ENCODE assay signal across 8 cellular contexts in genomic region chr19:10701955-10702307, GRCh38. TPM values are rescaled to one million over a fixed set of nuclear protein-coding genes. Genes with fewer than 3 reads are reported as not detected.
DNase-seq lines count a peak whose midpoint lies in the region; ATAC-seq, FAIRE-seq and TF ChIP-seq lines count a peak whose summit lies in the region.

No MANE protein-coding gene starts in this region.

- H2BK20ac ChIP-seq in IMR-90 (ENCODE audit: low read depth, low read length) = no peak overlapping the region

- H3K4me1 ChIP-seq in IMR-90 (ENCODE audit: control insufficient read depth, insufficient read depth, low read length) (peaks cover 3% of the 10 kb centered on the region), ovary (ENCODE audit: insufficient read depth) (peaks cover 9% of the 10 kb centered on the region)

- H3K23ac ChIP-seq in IMR-90 (ENCODE audit: low read depth, low read length) = peak overlapping the region; percentile 80

- FAIRE-seq in GM12891 (lab: Jason Lieb, UNC) = peak; percentile 40

- H3K9ac ChIP-seq in IMR-90 (ENCODE audit: low read depth, low read length) = peak overlapping the region; percentile 79

- peak overlapping the region; percentile 73 for H3K14ac ChIP-seq in IMR-90 (replicated peaks; ENCODE audit: low read depth, low read length)

- H3K4ac ChIP-seq in IMR-90 (ENCODE audit: low read depth, low read length) = peak overlapping the region; percentile 61; the same call in 1 of the 2 replicates

- peak overlapping the region; percentile 61 to 90; a peak in 3 of 4 replicates for H4K8ac ChIP-seq in IMR-90 (ENCODE audit: low read depth in 2 of 2, low read length in 2 of 2)

- H4K5ac ChIP-seq in IMR-90 (ENCODE audit: low read depth, low read length) = peak overlapping the region; percentile 4; the same call in 1 of the 2 replicates

- POLR2A ChIA-PET in AG04449 (lab: Yijun Ruan, JAX) (interaction anchor here (0.6 to 1.0 kb wide), 2 partner anchors 10 to 15 kb away, joined by 3 read pairs; no protein-coding TSS in a partner anchor), IMR-90 (lab: Charles Lee; ENCODE audit: unreplicated experiment) (no interaction called here)

- H3K27ac ChIP-seq in IMR-90 (ENCODE audit: insufficient read depth, low read length) (peak overlapping the region; percentile 76), ovary (no peak overlapping the region)

- TF ChIP-seq POLR2A in GM12891 (IDR thresholded peaks at IDR 0.05; ENCODE audit: low read depth, low read length) = no peak
- no peak for TF ChIP-seq POLR2A in IMR-90 (IDR thresholded peaks at IDR 0.05; ENCODE audit: low read depth, low read length)
- no peak for TF ChIP-seq POLR2A in ovary (IDR thresholded peaks at IDR 0.05)

- H4K20me1 ChIP-seq in IMR-90 (ENCODE audit: insufficient read depth, low read length) = no peaks in the 10 kb centered on the region

- peak; percentile 19 for ATAC-seq in IMR-90 (ENCODE audit: low read depth)

- no peak overlapping the region for H2BK5ac ChIP-seq in IMR-90 (ENCODE audit: low read depth, low read length, poor library complexity, severe bottlenecking)

- no peaks in the 10 kb centered on the region for H3K27me3 ChIP-seq in IMR-90 (ENCODE audit: control insufficient read depth, insufficient read depth, low read length)
- no peaks in the 10 kb centered on the region for H3K27me3 ChIP-seq in ovary

- in situ Hi-C loops in IMR-90 (cut with MboI; ENCODE audit: low sequenced_read_pairs) = no loop called here

- H3K18ac ChIP-seq in IMR-90 (ENCODE audit: low read depth, low read length) = no peak overlapping the region

- peak overlapping the region; percentile 82 for H3K4me2 ChIP-seq in IMR-90 (ENCODE audit: low read depth, low read length)

- H3K4me3 ChIP-seq in AG04449 (ENCODE audit: low read depth, low read length) (peak overlapping the region; percentile 98), IMR-90 (ENCODE audit: insufficient read depth, low read depth, low read length) (peak overlapping the region; percentile 83), WI38 (ENCODE audit: low read depth, low read length) (peak overlapping the region; percentile 79), foreskin fibroblast (ENCODE audit: low read depth in 1 of 2, low read length in 2 of 2) (peak overlapping the region; percentile 66 to 91), ovary (peak overlapping the region; percentile 55)

- no peak for TF ChIP-seq EP300 in ovary (IDR thresholded peaks at IDR 0.05)

- H2BK15ac ChIP-seq in IMR-90 (ENCODE audit: low read depth, low read length) = no peak overlapping the region

- peak overlapping the region; percentile 63 for H2AK5ac ChIP-seq in IMR-90 (ENCODE audit: low read depth, low read length)

- H2AK9ac ChIP-seq in IMR-90 (replicated peaks; ENCODE audit: low read depth, low read length, poor library complexity) = peak overlapping the region; percentile 66

- H2BK120ac ChIP-seq in IMR-90 (ENCODE audit: low read depth, low read length) = no peak overlapping the region

- H3K79me1 ChIP-seq in IMR-90 (ENCODE audit: low read depth in 1 of 2, low read length in 2 of 2) = peaks cover 6 to 9% of the 10 kb centered on the region in 2 experiments

- dilution Hi-C loops in IMR-90 (cut with HindIII; ENCODE audit: low sequenced_read_pairs, unreplicated experiment) = no loop called here

- no peak for DNase-seq in AG04449 (ENCODE audit: low read depth, low spot score)
- no peak for DNase-seq in GM12891 (ENCODE audit: insufficient read length, low spot score)
- DNase-seq in IMR-90 = no peak
- peak in 1 of 2 donors; percentile 40 for DNase-seq in foreskin fibroblast
- DNase-seq in ovary = no peak
- DNase-seq in islet precursor cell = no peak
- no peak for DNase-seq in amniotic stem cell (lab: John Stamatoyannopoulos, UW)

- H3K36me3 ChIP-seq in IMR-90 (ENCODE audit: control insufficient read depth, insufficient read depth, low read length) (no peaks in the 10 kb centered on the region), ovary (no peaks in the 10 kb centered on the region)

- CTCF ChIA-PET in AG04449 (lab: Yijun Ruan, JAX) (interaction anchor here (0.7 to 13.6 kb wide), 17 partner anchors 9 to 443 kb away, joined by 3 to 178 read pairs (median 8); partner anchors contain the start of genes CDC37 and DNM2), IMR-90 (lab: Yijun Ruan, JAX) (interaction anchor here (0.6 to 2.2 kb wide), 3 partner anchors 16 to 164 kb away, joined by 4 to 5 read pairs (median 4); partner anchors contain the start of gene DNM2)

- H3K9me3 ChIP-seq in IMR-90 (ENCODE audit: control insufficient read depth, insufficient read depth, low read length) (no peaks in the 10 kb centered on the region), ovary (no peaks in the 10 kb centered on the region)

- 0% methylated on average over 1 of the region's 21 CpGs; no CpG with 5 or more reads in 1 of the 2 experiments for WGBS in IMR-90 (ENCODE audit: extremely low coverage in 2 of 2, insufficient read length in 1 of 2), 2 experiments
- WGBS in ovary, 3 donors = 3 to 7% (median 5%) methylated on average over 21 of the region's 21 CpGs

- 0 out of 2 replicates have a peak overlapping the region, but pooled peaks have one; percentile 56 for H4K91ac ChIP-seq in IMR-90 (ENCODE audit: insufficient read depth, low read depth, low read length)

- H3K56ac ChIP-seq in IMR-90 (ENCODE audit: extremely low read depth, insufficient read depth, low read length) = peak overlapping the region; percentile 46; the same call in 1 of the 2 replicates

- intact Hi-C loops in IMR-90 (cut with micrococcal nuclease) = no loop called here
- intact Hi-C loops in ovary (cut with DNase I) = no loop called here

- peak overlapping the region; percentile 98 for H2AFZ ChIP-seq in IMR-90 (replicated peaks; ENCODE audit: low read length, poor library complexity)

- TF ChIP-seq RAD21 in IMR-90 (IDR thresholded peaks at IDR 0.05; ENCODE audit: low read length) = no peak

- TF ChIP-seq CTCF in AG04449 (IDR thresholded peaks at IDR 0.05; ENCODE audit: insufficient read depth, low read length, missing control alignments) = no peak
- no peak for TF ChIP-seq CTCF in IMR-90 (conservative IDR thresholded peaks at IDR 0.05; ENCODE audit: low read depth, low read length)
- no peak for TF ChIP-seq CTCF in WI38 (IDR thresholded peaks at IDR 0.05; ENCODE audit: low read depth, low read length)
- no peak for TF ChIP-seq CTCF in foreskin fibroblast (IDR thresholded peaks at IDR 0.05; ENCODE audit: low read depth, low read length)
- no peak for TF ChIP-seq CTCF in ovary (IDR thresholded peaks at IDR 0.05)

- no peaks in the 10 kb centered on the region for H3K9me1 ChIP-seq in IMR-90 (ENCODE audit: insufficient read depth, low read length)

- no TSS peak for BruUV-seq in IMR-90 (replicated peaks; lab: Mats Ljungman, UMichigan)

TF ChIP-seq in GM12891, 5 proteins besides CTCF, POLR2A, EP300 and RAD21:
- TF ChIP-seq POLR2AphosphoS5 (IDR thresholded peaks at IDR 0.05; ENCODE audit: low read depth, low read length) = no peak
- TF ChIP-seq PAX5 (IDR thresholded peaks at IDR 0.05; ENCODE audit: insufficient read depth, low read length, severe bottlenecking) = no peak
- no peak for TF ChIP-seq TAF1 (IDR thresholded peaks at IDR 0.05; ENCODE audit: low read depth, low read length)
- no peak for TF ChIP-seq POU2F2 (IDR thresholded peaks at IDR 0.05; ENCODE audit: low read depth, low read length)
- no peak for TF ChIP-seq SPI1 (IDR thresholded peaks at IDR 0.05; ENCODE audit: low read depth, low read length)
TF ChIP-seq in GM12891: peak in this region for 0.

TF ChIP-seq in IMR-90, 13 proteins besides CTCF, POLR2A, EP300 and RAD21:
- TF ChIP-seq RFX5 (IDR thresholded peaks at IDR 0.05; ENCODE audit: low read depth, low read length) (no peak), SMC3 (IDR thresholded peaks at IDR 0.05; ENCODE audit: low read depth, low read length) (no peak), MAZ (IDR thresholded peaks at IDR 0.05; ENCODE audit: borderline replicate concordance, low read depth, low read length) (no peak), CEBPB (IDR thresholded peaks at IDR 0.05; ENCODE audit: low read depth, low read length) (no peak), CHD1 (IDR thresholded peaks at IDR 0.05; ENCODE audit: low read depth, low read length) (no peak), MXI1 (IDR thresholded peaks at IDR 0.05; ENCODE audit: borderline replicate concordance, low read depth, low read length) (no peak), MAFK (IDR thresholded peaks at IDR 0.05; ENCODE audit: low read depth, low read length) (no peak)

RNA-seq across cellular contexts. Expression of gene QTRT1, which starts 0.7 kb away (rescaled TPM):
- polyA plus RNA-seq in GM12891 (2012; ENCODE audit: low read depth, missing spikeins) = 50.4 TPM
- total RNA-seq in IMR-90 (2012; rRNA removed) = 18.6 and 19.9 TPM in 2 replicates
- polyA plus RNA-seq in IMR-90 (2012; rRNA removed) = 51.8 and 63.3 TPM in 2 replicates
- polyA plus RNA-seq in IMR-90 (2012; cell fraction: cytosol; rRNA removed) = 65.6 and 65.8 TPM in 2 replicates
- 180 and 458 TPM in 2 replicates for polyA plus RNA-seq in IMR-90 (2012; cell fraction: nucleus; rRNA removed; ENCODE audit: low replicate concordance)
- 10 to 100 TPM; 33.3 to 61.0 (median 51.5) TPM for total RNA-seq in ovary
- polyA plus RNA-seq in ovary = 10 to 100 TPM in 1 of 2 donors, 1 to 10 TPM in 1; 3.2 to 59.1 TPM

RNA-seq across cellular contexts. Expression of gene DNM2, which starts 15.9 kb away (rescaled TPM):
- polyA plus RNA-seq in GM12891 (2012; ENCODE audit: low read depth, missing spikeins) = 78.4 TPM
- 55.0 and 55.6 TPM in 2 replicates for total RNA-seq in IMR-90 (2012; rRNA removed)
- 74.2 and 74.6 TPM in 2 replicates for polyA plus RNA-seq in IMR-90 (2012; rRNA removed)
- 26.6 and 50.4 TPM in 2 replicates for polyA plus RNA-seq in IMR-90 (2012; cell fraction: cytosol; rRNA removed)
- 194 and 239 TPM in 2 replicates for polyA plus RNA-seq in IMR-90 (2012; cell fraction: nucleus; rRNA removed; ENCODE audit: low replicate concordance)
- total RNA-seq in ovary = 100 to 1,000 TPM in 3 of 7 donors, 10 to 100 TPM in 4; 51.1 to 121 (median 87.5) TPM
- 10 to 100 TPM; 53.7 to 68.6 TPM for polyA plus RNA-seq in ovary

RNA-seq across cellular contexts. Expression of gene ILF3, which starts 47.8 kb away (rescaled TPM):
- 154 TPM for polyA plus RNA-seq in GM12891 (2012; ENCODE audit: low read depth, missing spikeins)
- total RNA-seq in IMR-90 (2012; rRNA removed) (95.3 and 120 TPM in 2 replicates), ovary (100 to 1,000 TPM in 6 of 7 donors, 10 to 100 TPM in 1; 90.0 to 295 (median 246) TPM)
- polyA plus RNA-seq in IMR-90 (2012; rRNA removed) (155 and 166 TPM in 2 replicates), ovary (100 to 1,000 TPM; 120 to 149 TPM)
- polyA plus RNA-seq in IMR-90 (2012; cell fraction: cytosol; rRNA removed) = 86.0 and 97.7 TPM in 2 replicates
- 521 and 599 TPM in 2 replicates for polyA plus RNA-seq in IMR-90 (2012; cell fraction: nucleus; rRNA removed; ENCODE audit: low replicate concordance)
